ENCODE assay signal across 25 cellular contexts in the genomic region with DNA sequence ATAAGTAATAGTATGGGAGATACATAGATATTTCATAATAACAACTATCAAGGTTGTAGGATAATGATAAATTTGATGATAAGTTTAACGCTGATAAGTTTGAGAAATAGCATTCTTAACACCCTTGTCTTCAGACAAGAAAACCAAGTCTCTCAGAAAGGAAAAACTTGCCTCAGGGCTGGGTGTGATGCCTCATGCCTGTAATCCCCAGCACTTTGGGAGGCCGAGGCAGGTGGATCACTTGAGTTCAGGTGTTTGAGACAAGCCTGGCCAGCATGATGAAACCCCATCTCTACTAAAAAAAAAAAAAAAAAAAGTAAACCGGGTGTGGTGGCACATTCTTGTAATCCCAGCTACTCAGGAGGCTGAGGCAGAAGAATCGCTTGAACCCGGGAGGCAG.
"Had no signal": no experiment of that assay in that cellular context is flagged by ENCODE, and none has a peak within 500 bp of the region (broad histone marks: within the 10 kb centered on the region; RNA-seq: fewer than 3 reads in every experiment).

No MANE protein-coding gene starts in this region.

- H3K27me3 ChIP-seq: colonic mucosa, dorsolateral prefrontal cortex, esophagus muscularis mucosa, foreskin keratinocyte, gastrocnemius medialis had no signal

- DNase-seq: colonic mucosa; cortex of kidney; dermis blood vessel endothelial cell; dorsolateral prefrontal cortex; effector CD4-positive, alpha-beta T cell; effector CD8-positive, alpha-beta T cell; effector memory CD4-positive, alpha-beta T cell; effector memory CD8-positive, alpha-beta T cell; endodermal cell; erythroblast; esophagus squamous epithelium; foreskin fibroblast; foreskin keratinocyte; foreskin melanocyte; gastrocnemius medialis; glutamatergic neuron; head of caudate nucleus; heart left ventricle; heart right ventricle had no signal

- H3K9me3 Mint-ChIP-seq: endodermal cell had no signal

- H3K27ac ChIP-seq: colonic mucosa, coronary artery, dorsolateral prefrontal cortex, epithelial cell of prostate, esophagus muscularis mucosa, esophagus squamous epithelium, foreskin keratinocyte, gastrocnemius medialis, gastroesophageal sphincter, heart left ventricle, heart right ventricle had no signal

- H3K4me3 ChIP-seq: colonic mucosa, coronary artery, dorsolateral prefrontal cortex, esophagus muscularis mucosa, esophagus squamous epithelium, gastrocnemius medialis, gastroesophageal sphincter, heart left ventricle, heart right ventricle had no signal

- ATAC-seq: effector memory CD8-positive, alpha-beta T cell; esophagus mucosa; foreskin keratinocyte; gastrocnemius medialis; gastroesophageal sphincter; heart left ventricle; heart right ventricle had no signal

- H3K4me3 Mint-ChIP-seq: dendritic cell treated with granulocyte-macrophage colony-stimulating factor and Interleukin-4, amounts not matched to agents 40 ng/mL and 50 ng/mL, for 4 days; effector memory CD8-positive, alpha-beta T cell; endodermal cell had no signal

- H3K4me1 Mint-ChIP-seq: endodermal cell had no signal

- H3K27me3 Mint-ChIP-seq: dendritic cell treated with granulocyte-macrophage colony-stimulating factor and Interleukin-4, amounts not matched to agents 40 ng/mL and 50 ng/mL, for 4 days had no signal

- H3K9me3 ChIP-seq: colonic mucosa, esophagus muscularis mucosa, esophagus squamous epithelium, gastrocnemius medialis, gastroesophageal sphincter, heart left ventricle, heart right ventricle had no signal

- H3K4me1 ChIP-seq: colonic mucosa, esophagus muscularis mucosa, esophagus squamous epithelium, foreskin keratinocyte, gastrocnemius medialis, gastroesophageal sphincter, heart left ventricle, heart right ventricle had no signal

- H3K36me3 ChIP-seq: colonic mucosa, esophagus muscularis mucosa, esophagus squamous epithelium, gastrocnemius medialis, gastroesophageal sphincter, heart left ventricle, heart right ventricle had no signal

- H3K27ac Mint-ChIP-seq: dendritic cell treated with granulocyte-macrophage colony-stimulating factor and Interleukin-4, amounts not matched to agents 40 ng/mL and 50 ng/mL, for 4 days; effector memory CD8-positive, alpha-beta T cell; endodermal cell had no signal
